ENCODE assay signal across 7 cellular contexts in the genomic region with DNA sequence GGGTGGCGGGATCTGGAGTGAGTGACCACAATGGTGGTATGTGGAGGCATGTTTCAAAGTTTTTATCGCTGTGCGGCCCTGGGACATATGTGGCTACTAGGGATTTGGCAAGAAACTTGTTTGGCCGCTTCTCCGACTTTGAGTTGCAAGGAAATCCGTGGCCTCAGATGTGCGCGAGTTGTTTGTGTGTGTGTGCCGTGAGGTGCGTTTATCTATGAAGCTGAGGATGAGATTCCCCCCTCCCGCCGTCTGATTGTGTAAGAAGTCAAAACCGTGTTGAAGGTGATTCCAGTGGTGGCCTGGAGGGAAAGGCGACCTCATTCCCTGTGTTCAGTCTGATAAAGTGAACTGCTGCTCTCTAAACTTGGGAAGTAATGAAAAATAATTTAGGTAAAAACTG. TPM values are rescaled to one million over a fixed set of nuclear protein-coding genes. Genes with fewer than 3 reads are reported as not detected.
DNase-seq lines count a peak whose midpoint lies in the region; ATAC-seq and TF ChIP-seq lines count a peak whose summit lies in the region.

No MANE protein-coding gene starts in this region.

- H3K9ac ChIP-seq in endodermal cell (ENCODE audit: extremely low read depth, low read length, poor library complexity, severe bottlenecking) = peak overlapping the region; percentile 78

- H3K4me2 ChIP-seq in GM23338 = peak overlapping the region; percentile 90

- H3K27ac ChIP-seq in GM23338 (ENCODE audit: low read depth) = no peak overlapping the region
- no peak overlapping the region for H3K27ac ChIP-seq in endodermal cell (ENCODE audit: low read depth, low read length)

- H3K36me3 ChIP-seq in GM23338 (ENCODE audit: insufficient read depth) = no peaks in the 10 kb centered on the region
- H3K36me3 ChIP-seq in endodermal cell (ENCODE audit: control insufficient read depth, insufficient read depth, low read length) = no peaks in the 10 kb centered on the region

- H3K79me2 ChIP-seq in GM23338 (replicated peaks; ENCODE audit: insufficient read depth) = peaks cover 54% of the 10 kb centered on the region

- H3K36me3 Mint-ChIP-seq in GM23338 (ENCODE audit: low read depth) (peaks cover 2% of the 10 kb centered on the region; the same call in 1 of the 3 replicates), endodermal cell (ENCODE audit: low read depth) (no peaks in the 10 kb centered on the region)
- no peaks in the 10 kb centered on the region for H3K36me3 Mint-ChIP-seq in naive thymus-derived CD8-positive, alpha-beta T cell

- H3F3A ChIP-seq in GM23338 (replicated peaks; ENCODE audit: low read depth) = 0 out of 2 replicates have a peak, but pooled peaks cover 4% of the 10 kb centered on the region

- H3K27me3 Mint-ChIP-seq in GM23338 (ENCODE audit: insufficient read depth, low read depth, poor library complexity) (peaks cover 2% of the 10 kb centered on the region), endodermal cell (ENCODE audit: insufficient read depth) (peaks cover 3% of the 10 kb centered on the region)
- H3K27me3 Mint-ChIP-seq in naive thymus-derived CD8-positive, alpha-beta T cell = peaks cover 15 to 42% (median 25%) of the 10 kb centered on the region in 5 donors

- H3K4me1 ChIP-seq in GM23338 (ENCODE audit: insufficient read depth) = 0 out of 2 replicates have a peak, but pooled peaks cover 6% of the 10 kb centered on the region
- H3K4me1 ChIP-seq in endodermal cell (ENCODE audit: control insufficient read depth, insufficient read depth, low read length) = no peaks in the 10 kb centered on the region

- H3K9me2 ChIP-seq in GM23338 (ENCODE audit: insufficient read depth) = no peaks in the 10 kb centered on the region

- H3K27me3 ChIP-seq in GM23338 (ENCODE audit: insufficient read depth) (no peaks in the 10 kb centered on the region), endodermal cell (ENCODE audit: control insufficient read depth, insufficient read depth, low read length, poor library complexity, severe bottlenecking) (no peaks in the 10 kb centered on the region)

- WGBS in endodermal cell (ENCODE audit: insufficient coverage in 1 of 2, insufficient read length in 1 of 2), 2 experiments = 2% methylated on average over 13 of the region's 14 CpGs; no CpG with 5 or more reads in 1 of the 2 experiments

- no peaks in the 10 kb centered on the region for H4K20me1 ChIP-seq in GM23338 (replicated peaks; ENCODE audit: insufficient read depth)

- H3K4me3 ChIP-seq in GM23338 (peak overlapping the region; percentile 81), endodermal cell (ENCODE audit: low read length) (peak overlapping the region; percentile 90)

- H3K9me3 Mint-ChIP-seq in GM23338 (no peaks in the 10 kb centered on the region), endodermal cell (peaks cover 59% of the 10 kb centered on the region)
- H3K9me3 Mint-ChIP-seq in naive thymus-derived CD8-positive, alpha-beta T cell = peaks cover 0 to 2% (median 0%) of the 10 kb centered on the region in 9 donors

- no peaks in the 10 kb centered on the region for H3K9me3 ChIP-seq in endodermal cell (ENCODE audit: control insufficient read depth, low read length)

- TF ChIP-seq CTCF in GM23338 (conservative IDR thresholded peaks at IDR 0.05; ENCODE audit: low read depth in 2 of 2) (no peak), endodermal cell (conservative IDR thresholded peaks at IDR 0.05) (no peak)

- H3K4me3 Mint-ChIP-seq in GM23338 (peak overlapping the region; percentile 94), endodermal cell (peak overlapping the region; percentile 90)
- peak overlapping the region; percentile 65 to 88 (median 75) for H3K4me3 Mint-ChIP-seq in naive thymus-derived CD8-positive, alpha-beta T cell

- H3K27ac Mint-ChIP-seq in GM23338 (peak overlapping the region; percentile 81), endodermal cell (peak overlapping the region; percentile 87)
- H3K27ac Mint-ChIP-seq in naive thymus-derived CD8-positive, alpha-beta T cell = peak overlapping the region in 1 of 10 donors; percentile 30

- H3K4me1 Mint-ChIP-seq in GM23338 = peaks cover 29% of the 10 kb centered on the region
- peaks cover 27% of the 10 kb centered on the region for H3K4me1 Mint-ChIP-seq in endodermal cell
- H3K4me1 Mint-ChIP-seq in naive thymus-derived CD8-positive, alpha-beta T cell = peaks cover 2 to 7% (median 6%) of the 10 kb centered on the region in 4 donors

- no peak for ATAC-seq in GM23338
- no peak for ATAC-seq in naive thymus-derived CD8-positive, alpha-beta T cell
- ATAC-seq in GM21825 (IDR thresholded peaks at IDR 0.05; ENCODE audit: unreplicated experiment) = no peak
- no peak for ATAC-seq in GM18517 (IDR thresholded peaks at IDR 0.05; ENCODE audit: unreplicated experiment)
- ATAC-seq in GM21360 (IDR thresholded peaks at IDR 0.05; ENCODE audit: unreplicated experiment) = no peak

- peak; percentile 17 for DNase-seq in GM23338 (ENCODE audit: low spot score)
- DNase-seq in OCI-M1 (lab: John Stamatoyannopoulos, UW) = peak; percentile 37
- DNase-seq in endodermal cell = peak; percentile 53
- no peak for DNase-seq in naive thymus-derived CD8-positive, alpha-beta T cell

- POLR2A ChIA-PET in naive thymus-derived CD8-positive, alpha-beta T cell (lab: Charles Lee) = no interaction called here

- no peak overlapping the region for H2AFZ ChIP-seq in GM23338

TF ChIP-seq in GM23338, 12 proteins besides CTCF, POLR2A, EP300 and RAD21 (continues in another document):
- TF ChIP-seq POLR2AphosphoS5 (IDR thresholded peaks at IDR 0.05; ENCODE audit: low read depth) (no peak), ETS1 (IDR thresholded peaks at IDR 0.05) (no peak), ZNF114 (CRISPR knock-in tag; IDR thresholded peaks at IDR 0.05) (no peak)

RNA-seq across cellular contexts. Expression of gene JADE3, which starts 1.5 kb away (rescaled TPM):
- 14.1 and 15.3 TPM in 2 replicates for total RNA-seq in GM23338 (2014; rRNA removed; shearing (Covaris generic))
- 3.9 and 4.5 TPM in 2 replicates for polyA plus RNA-seq in GM23338 (2016; fragmentation: Nextera tagmentation; extraction: Ambion mirVana)
- 10 to 100 TPM; 26.4 to 31.3 TPM for total RNA-seq in endodermal cell
- 15.4 TPM for polyA plus RNA-seq in endodermal cell (2013, experiment 1 of 2)
- polyA plus RNA-seq in endodermal cell (2013, experiment 2 of 2) = 15.9 TPM
- total RNA-seq in naive thymus-derived CD8-positive, alpha-beta T cell = under 1 TPM; 0.26 to 0.47 TPM
- polyA plus RNA-seq in naive thymus-derived CD8-positive, alpha-beta T cell = not detected

Comparison
In these comparisons a context has a peak if more than half of its experiments do, and no peak if none do; other contexts are left out.
1. DNase-seq: peak in GM23338 (single experiment), OCI-M1 (single experiment) and endodermal cell (single experiment); none in naive thymus-derived CD8-positive, alpha-beta T cell (0 of 10).
2. RNA of gene JADE3, which starts 1.5 kb away (total RNA-seq): 26.4 to 31.3 TPM in endodermal cell and 14.1 to 15.3 TPM in GM23338; 0.26 to 0.47 TPM in naive thymus-derived CD8-positive, alpha-beta T cell; every median in the first group is over 10 times any median in the second.
3. Peak in every context shown above with its lines, with median percentiles within 50 percentile points of each other: H3K4me3 Mint-ChIP-seq.